8 cellular contexts compared by ENCODE assay signal in genomic region chr4:40992472-40993298, GRCh38.
A peak's percentile ranks its signal among the peaks of the same experiment; 100 is the strongest.
DNase-seq lines count a peak whose midpoint lies in the region; ATAC-seq and TF ChIP-seq lines count a peak whose summit lies in the region.

No MANE protein-coding gene starts in this region.

- peak overlapping the region; percentile 99 for H3K27ac Mint-ChIP-seq in HFFc6
- no peak overlapping the region for H3K27ac Mint-ChIP-seq in activated CD4-positive, alpha-beta T cell treated with anti-CD3 and anti-CD28 coated beads, Interleukin-2, amount 10 ng/mL, durations not matched to agents 7 days and 5 days

- H3K79me2 ChIP-seq in fibroblast of lung (ENCODE audit: control insufficient read depth, insufficient read depth, low read length), result no peaks in the 10 kb centered on the region

- no peaks in the 10 kb centered on the region for H3K27me3 Mint-ChIP-seq in HFFc6 (ENCODE audit: insufficient read depth)
- peaks cover 12% of the 10 kb centered on the region for H3K27me3 Mint-ChIP-seq in activated CD4-positive, alpha-beta T cell treated with anti-CD3 and anti-CD28 coated beads, Interleukin-2, amount 10 ng/mL, durations not matched to agents 7 days and 5 days

- POLR2A ChIA-PET in activated CD4-positive, alpha-beta T cell treated with anti-CD3 and anti-CD28 coated beads, Interleukin-2, amount 10 ng/mL, durations not matched to agents 7 days and 5 days (lab: Charles Lee), result no interaction called here

- H2AFZ ChIP-seq in fibroblast of lung (ENCODE audit: low read length), result no peak overlapping the region

- H3K4me1 Mint-ChIP-seq in HFFc6 (ENCODE audit: low read depth), result peaks cover 90% of the 10 kb centered on the region
- no peaks in the 10 kb centered on the region for H3K4me1 Mint-ChIP-seq in activated CD4-positive, alpha-beta T cell treated with anti-CD3 and anti-CD28 coated beads, Interleukin-2, amount 10 ng/mL, durations not matched to agents 7 days and 5 days

- H3K27ac ChIP-seq in fibroblast of lung (ENCODE audit: insufficient read depth, low read length) (peak overlapping the region; percentile 85), Peyer's patch (no peak overlapping the region)

- peak overlapping the region; percentile 21 for H3K4me2 ChIP-seq in fibroblast of lung (ENCODE audit: extremely low read depth, insufficient read depth, low read length)

- H3K36me3 ChIP-seq in fibroblast of lung (ENCODE audit: control insufficient read depth, insufficient read depth, low read length) (no peaks in the 10 kb centered on the region), Peyer's patch (no peaks in the 10 kb centered on the region)

- H3K9me3 Mint-ChIP-seq in HFFc6, result no peaks in the 10 kb centered on the region
- H3K9me3 Mint-ChIP-seq in activated CD4-positive, alpha-beta T cell treated with anti-CD3 and anti-CD28 coated beads, Interleukin-2, amount 10 ng/mL, durations not matched to agents 7 days and 5 days, result no peaks in the 10 kb centered on the region

- H3K27me3 ChIP-seq in fibroblast of lung (ENCODE audit: control insufficient read depth, insufficient read depth, low read length) (no peaks in the 10 kb centered on the region), Peyer's patch (no peaks in the 10 kb centered on the region)

- peak overlapping the region; percentile 66 for H3K4me3 Mint-ChIP-seq in HFFc6
- no peak overlapping the region for H3K4me3 Mint-ChIP-seq in activated CD4-positive, alpha-beta T cell treated with anti-CD3 and anti-CD28 coated beads, Interleukin-2, amount 10 ng/mL, durations not matched to agents 7 days and 5 days

- H3K4me1 ChIP-seq in fibroblast of lung (ENCODE audit: control insufficient read depth, extremely low read depth, insufficient read depth, low read length), result peaks cover 22% of the 10 kb centered on the region
- no peaks in the 10 kb centered on the region for H3K4me1 ChIP-seq in Peyer's patch

- H3K9me3 ChIP-seq in fibroblast of lung (ENCODE audit: control insufficient read depth, insufficient read depth, low read depth, low read length), result no peaks in the 10 kb centered on the region
- H3K9me3 ChIP-seq in Peyer's patch, result no peaks in the 10 kb centered on the region

- ATAC-seq in GM18519 (IDR thresholded peaks at IDR 0.05; ENCODE audit: low FRiP score, unreplicated experiment), result peak; percentile 50

- no peak overlapping the region for H3K9ac ChIP-seq in fibroblast of lung (ENCODE audit: insufficient read depth, low read length)

- DNase-seq in HFFc6, result peak; percentile 60
- peak; percentile 94 for DNase-seq in NB4 (ENCODE audit: low read depth)
- DNase-seq in fibroblast of lung (ENCODE audit: low read depth in 2 of 2), result peak; percentile 87 to 88
- DNase-seq in cortex of kidney (lab: John Stamatoyannopoulos, UW), result no peak
- no peak for DNase-seq in D341Med (ENCODE audit: low spot score)
- DNase-seq in activated CD4-positive, alpha-beta T cell treated with anti-CD3 and anti-CD28 coated beads, Interleukin-2, amount 10 ng/mL, durations not matched to agents 7 days and 5 days, result no peak
- DNase-seq in Peyer's patch, result no peak

- CTCF ChIA-PET in activated CD4-positive, alpha-beta T cell treated with anti-CD3 and anti-CD28 coated beads, Interleukin-2, amount 10 ng/mL, durations not matched to agents 7 days and 5 days (lab: Charles Lee), result no interaction called here

- H3K36me3 Mint-ChIP-seq in HFFc6 (ENCODE audit: low read depth), result peaks cover 5% of the 10 kb centered on the region; the same call in 1 of the 2 replicates
- no peaks in the 10 kb centered on the region for H3K36me3 Mint-ChIP-seq in activated CD4-positive, alpha-beta T cell treated with anti-CD3 and anti-CD28 coated beads, Interleukin-2, amount 10 ng/mL, durations not matched to agents 7 days and 5 days (ENCODE audit: low read depth)

- H3K4me3 ChIP-seq in NB4 (ENCODE audit: low read depth, low read length), result peak overlapping the region; percentile 13
- no peak overlapping the region for H3K4me3 ChIP-seq in fibroblast of lung (replicated peaks in 1 of 4; ENCODE audit: control extremely low read depth in 1 of 4, insufficient read depth in 1 of 4, low read depth in 3 of 4, low read length in 4 of 4)
- H3K4me3 ChIP-seq in Peyer's patch, result no peak overlapping the region

- TF ChIP-seq CTCF in HFFc6 (IDR thresholded peaks at IDR 0.05) (no peak), NB4 (IDR thresholded peaks at IDR 0.05; ENCODE audit: low read depth, low read length) (no peak), fibroblast of lung (conservative IDR thresholded peaks at IDR 0.05 in 1 of 2, IDR thresholded peaks at IDR 0.05 in 1 of 2; ENCODE audit: low read depth in 1 of 2, low read length in 2 of 2) (no peak), Peyer's patch (IDR thresholded peaks at IDR 0.05) (no peak)

- no peak for TF ChIP-seq POLR2A in NB4 (IDR thresholded peaks at IDR 0.05; ENCODE audit: extremely low read depth, insufficient read length)
- no peak for TF ChIP-seq POLR2A in Peyer's patch (IDR thresholded peaks at IDR 0.05)

- no peaks in the 10 kb centered on the region for H4K20me1 ChIP-seq in fibroblast of lung (ENCODE audit: control insufficient read depth, extremely low read depth, insufficient read depth, low read length)

Comparison
In these comparisons a context has a peak if more than half of its experiments do, and no peak if none do; other contexts are left out.
1. DNase-seq: peak in HFFc6 (single experiment), NB4 (single experiment) and fibroblast of lung (2 of 2); none in cortex of kidney (single experiment), D341Med (single experiment), activated CD4-positive, alpha-beta T cell treated with anti-CD3 and anti-CD28 coated beads, Interleukin-2, amount 10 ng/mL, durations not matched to agents 7 days and 5 days (single experiment) and Peyer's patch (0 of 3).